ENCODE assay signal across 9 cellular contexts in the genomic region with DNA sequence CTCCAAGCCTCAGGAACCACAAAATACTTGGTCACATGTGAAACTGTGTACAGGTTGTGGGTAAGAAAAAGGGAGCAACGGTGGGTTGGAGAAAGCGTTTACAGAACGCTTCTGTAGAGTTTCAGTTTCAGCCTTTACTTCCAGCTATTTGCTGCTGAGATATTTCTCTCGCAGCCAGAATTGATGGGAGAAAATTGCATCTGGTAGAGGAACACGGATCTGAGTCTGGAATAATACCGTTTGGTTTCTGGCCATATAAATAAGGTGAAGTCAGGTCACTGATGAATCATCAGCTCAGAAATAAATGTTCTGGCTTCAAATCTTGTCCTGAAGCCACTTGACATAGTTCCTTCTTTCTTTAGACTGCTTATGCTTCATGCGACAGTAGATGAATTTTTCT. TPM values are rescaled to one million over a fixed set of nuclear protein-coding genes. Genes with fewer than 3 reads are reported as not detected.
DNase-seq lines count a peak whose midpoint lies in the region; ATAC-seq and TF ChIP-seq lines count a peak whose summit lies in the region.
"Had no signal": no experiment of that assay in that cellular context is flagged by ENCODE, and none has a peak within 500 bp of the region (broad histone marks: within the 10 kb centered on the region; RNA-seq: fewer than 3 reads in every experiment).

No MANE protein-coding gene starts in this region.

- TF ChIP-seq CTCF in thyroid gland (IDR thresholded peaks at IDR 0.05), result no peak

- ATAC-seq in HG02623 (IDR thresholded peaks at IDR 0.05; ENCODE audit: unreplicated experiment) (peak; percentile 48), HG03280 (IDR thresholded peaks at IDR 0.05; ENCODE audit: unreplicated experiment) (no peak), HG03045 (IDR thresholded peaks at IDR 0.05; ENCODE audit: unreplicated experiment) (no peak), HG02981 (IDR thresholded peaks at IDR 0.05; ENCODE audit: unreplicated experiment) (no peak)

- no peaks in the 10 kb centered on the region for H3K4me1 ChIP-seq in thyroid gland

- peak overlapping the region; percentile 29 to 44 (median 35) for H3K27ac ChIP-seq in thyroid gland

- peak; percentile 8 for DNase-seq in amniotic epithelial cell (ENCODE audit: low read depth)
- DNase-seq in inferior parietal cortex (ENCODE audit: extremely low spot score), result peak; percentile 41
- DNase-seq in thyroid gland, result no peak
- DNase-seq in NCI-H128 (lab: John Stamatoyannopoulos, UW; ENCODE audit: unreplicated experiment), result no peak
- DNase-seq: activated T-cell treated with anti-CD3 and anti-CD28 coated beads, Interleukin-2, amount 50 U/mL, for 1 hour had no signal

- intact Hi-C loops in thyroid gland (cut with DNase I), result no loop called here

- no peaks in the 10 kb centered on the region for H3K27me3 ChIP-seq in thyroid gland

- no peaks in the 10 kb centered on the region for H3K36me3 ChIP-seq in thyroid gland

- no peak overlapping the region for H3K4me3 ChIP-seq in thyroid gland (replicated peaks in 1 of 3)

- 55 to 58% methylated on average over 7 of the region's 7 CpGs for WGBS in thyroid gland, 2 donors

- no peaks in the 10 kb centered on the region for H3K9me3 ChIP-seq in thyroid gland

- no peak for TF ChIP-seq POLR2A in thyroid gland (IDR thresholded peaks at IDR 0.05)

RNA-seq across cellular contexts. Expression of a gene that starts 20.3 kb away (rescaled TPM):
- 10 to 100 TPM in 2 of 4 donors, 1 to 10 TPM in 2; 7.4 to 13.3 (median 9.8) TPM for total RNA-seq in thyroid gland

Comparison
In these comparisons a context has a peak if more than half of its experiments do, and no peak if none do; other contexts are left out.
1. DNase-seq: peak in amniotic epithelial cell (single experiment) and inferior parietal cortex (single experiment); none in thyroid gland (0 of 2) and NCI-H128 (single experiment).